ENCODE assay signal across 9 cellular contexts in genomic region chr1:1308756-1309524, GRCh38. TPM values are rescaled to one million over a fixed set of nuclear protein-coding genes. Genes with fewer than 3 reads are reported as not detected.
DNase-seq lines count a peak whose midpoint lies in the region; ATAC-seq and TF ChIP-seq lines count a peak whose summit lies in the region.
"Had no signal": no experiment of that assay in that cellular context is flagged by ENCODE, and none has a peak within 500 bp of the region (broad histone marks: within the 10 kb centered on the region; RNA-seq: fewer than 3 reads in every experiment).

No MANE protein-coding gene starts in this region.

- peaks cover 16 to 34% of the 10 kb centered on the region in 2 donors for H3K36me3 Mint-ChIP-seq in CD14-positive monocyte

- H3K27ac ChIP-seq in OCI-LY7 (ENCODE audit: low read depth, low read length, poor library complexity, severe bottlenecking) (peak overlapping the region; percentile 64), colonic mucosa (peak overlapping the region; percentile 88), mesodermal cell (ENCODE audit: low read depth, low read length, severe bottlenecking) (peak overlapping the region; percentile 74), aorta (ENCODE audit: low read depth in 1 of 2, low read length in 2 of 2) (peak overlapping the region in 1 of 2 donors; percentile 49)

- BruUV-seq in OCI-LY7 (replicated peaks; lab: Mats Ljungman, UMichigan): TSS peak; percentile 76

- POLR2A ChIA-PET in OCI-LY7 (lab: Charles Lee): no interaction called here

- peaks cover 35% of the 10 kb centered on the region for H3K4me1 ChIP-seq in OCI-LY7 (ENCODE audit: insufficient read depth, low read length, poor library complexity, severe bottlenecking)
- peaks cover 30% of the 10 kb centered on the region for H3K4me1 ChIP-seq in colonic mucosa
- peaks cover 30% of the 10 kb centered on the region for H3K4me1 ChIP-seq in mesodermal cell (ENCODE audit: control insufficient read depth, insufficient read depth, low read length, poor library complexity, severe bottlenecking)
- H3K4me1 ChIP-seq in aorta (ENCODE audit: control insufficient read depth in 1 of 2, insufficient read depth in 2 of 2, low read length in 2 of 2): no peaks in the 10 kb centered on the region

- CTCF ChIA-PET in OCI-LY7 (lab: Charles Lee; ENCODE audit: unreplicated experiment): no interaction called here

- peak overlapping the region; percentile 80 to 89 for H3K4me3 Mint-ChIP-seq in CD14-positive monocyte

- peak overlapping the region; percentile 77 to 97 for H3K9ac ChIP-seq in colonic mucosa (ENCODE audit: low read depth in 2 of 2, low read length in 2 of 2)

- H4K20me1 ChIP-seq in OCI-LY7 (ENCODE audit: insufficient read depth, low read length): peaks cover 5% of the 10 kb centered on the region; the same call in 1 of the 2 replicates

- peaks cover 33% of the 10 kb centered on the region for H3K4me1 Mint-ChIP-seq in CD14-positive monocyte

- H3K4me3 ChIP-seq in OCI-LY7 (ENCODE audit: low read depth, low read length, poor library complexity, severe bottlenecking): peak overlapping the region; percentile 90
- H3K4me3 ChIP-seq in colonic mucosa: peak overlapping the region; percentile 80
- peak overlapping the region; percentile 79 for H3K4me3 ChIP-seq in mesodermal cell (ENCODE audit: extremely low read depth, insufficient read depth, low read length, poor library complexity, severe bottlenecking)
- peak overlapping the region; percentile 51 to 55 for H3K4me3 ChIP-seq in aorta (ENCODE audit: low read length in 2 of 2)

- ATAC-seq in aorta (ENCODE audit: low FRiP score): no peak

- TF ChIP-seq CTCF in CD14-positive monocyte (IDR thresholded peaks at IDR 0.05) (no peak), GM20000 (IDR thresholded peaks at IDR 0.05; ENCODE audit: extremely low read depth, missing control alignments) (no peak), OCI-LY7 (conservative IDR thresholded peaks at IDR 0.05; ENCODE audit: low read length) (no peak), colonic mucosa (IDR thresholded peaks at IDR 0.05) (no peak)

- no peaks in the 10 kb centered on the region for H3K9me3 ChIP-seq in OCI-LY7 (ENCODE audit: low read length)
- H3K9me3 ChIP-seq in colonic mucosa: no peaks in the 10 kb centered on the region
- H3K9me3 ChIP-seq in mesodermal cell (ENCODE audit: control insufficient read depth, low read length): no peaks in the 10 kb centered on the region
- no peaks in the 10 kb centered on the region for H3K9me3 ChIP-seq in aorta (ENCODE audit: control insufficient read depth, low read length)

- peak overlapping the region; percentile 38; the same call in 1 of the 2 replicates for H2AFZ ChIP-seq in OCI-LY7 (ENCODE audit: low read length)

- intact Hi-C loops in CD14-positive monocyte (cut with micrococcal nuclease) (loop anchor here in 1 of 2 donors (5.0 kb wide), 2 partner anchors 68 to 473 kb away; partner anchors contain the start of gene AURKAIP1), OCI-LY7 (cut with micrococcal nuclease; ENCODE audit: unreplicated experiment) (loop anchor here (1.0 to 5.0 kb wide), 6 partner anchors 16 to 277 kb away; partner anchors contain the start of genes ATAD3B, B3GALT6, C1orf159 and CPTP), colonic mucosa (cut with DNase I) (no loop called here), aorta (cut with DNase I) (loop anchor here in 1 of 2 donors (1.0 kb wide), 1 partner anchor 66 kb away; the partner anchor contains the start of gene AURKAIP1)

- H3K36me3 ChIP-seq in OCI-LY7 (ENCODE audit: insufficient read depth, low read length) (peaks cover 44% of the 10 kb centered on the region), colonic mucosa (no peaks in the 10 kb centered on the region), mesodermal cell (ENCODE audit: control insufficient read depth, insufficient read depth, low read length) (peaks cover 29% of the 10 kb centered on the region), aorta (ENCODE audit: control insufficient read depth in 1 of 2, insufficient read depth in 2 of 2, low read length in 1 of 2) (no peaks in the 10 kb centered on the region)

- peak overlapping the region; percentile 89 for H3K4me2 ChIP-seq in OCI-LY7 (ENCODE audit: low read length)

- DNase-seq in CD14-positive monocyte (ENCODE audit: low spot score) (no peak), GM20000 (ENCODE audit: low spot score) (peak; percentile 67), OCI-LY7 (ENCODE audit: low spot score) (peak; percentile 47), colonic mucosa (peak; percentile 59), aorta (peak in 1 of 2 donors; percentile 66), GDM1 (lab: John Stamatoyannopoulos, UW) (no peak), dedifferentiated amniotic fluid mesenchymal stem cell (ENCODE audit: extremely low spot score) (no peak)

- H3K27me3 Mint-ChIP-seq in CD14-positive monocyte (ENCODE audit: low read depth in 3 of 3): peaks cover 0 to 4% (median 0%) of the 10 kb centered on the region in 3 donors

- WGBS in mesodermal cell (ENCODE audit: insufficient coverage in 2 of 2), 2 experiments: 2% methylated on average over 74 to 86 of the region's 91 CpGs
- WGBS in aorta, 2 donors: 3 to 6% methylated on average over 52 to 91 of the region's 91 CpGs

- no peaks in the 10 kb centered on the region for H3K9me2 ChIP-seq in OCI-LY7 (ENCODE audit: insufficient read depth, low read length)

- no peaks in the 10 kb centered on the region for H3K9me3 Mint-ChIP-seq in CD14-positive monocyte

- H3K27ac Mint-ChIP-seq in CD14-positive monocyte: peak overlapping the region in 6 of 7 donors; percentile 52 to 85 (median 80)

- no peaks in the 10 kb centered on the region for H3K27me3 ChIP-seq in colonic mucosa
- no peaks in the 10 kb centered on the region for H3K27me3 ChIP-seq in aorta (ENCODE audit: control insufficient read depth in 1 of 2, insufficient read depth in 2 of 2, low read length in 1 of 2)

- no peaks in the 10 kb centered on the region; the same call in 1 of the 2 replicates for H3K79me2 ChIP-seq in OCI-LY7 (ENCODE audit: insufficient read depth, low read depth, low read length)

RNA-seq across cellular contexts. Expression of gene PUSL1, which starts 0.5 kb away (rescaled TPM):
- polyA plus RNA-seq in CD14-positive monocyte (10 to 100 TPM; 13.8 to 14.8 TPM), aorta (10 to 100 TPM in 1 of 2 donors, 1 to 10 TPM in 1; 5.8 to 13.7 TPM)
- total RNA-seq in OCI-LY7 (2014; rRNA removed; shearing (Covaris generic)): 41.8 and 57.1 TPM in 2 replicates
- total RNA-seq in OCI-LY7 (2022) (31.3 and 32.2 TPM in 2 replicates), colonic mucosa (10 to 100 TPM; 14.3 to 35.8 TPM), aorta (10 to 100 TPM in 1 of 2 donors, 1 to 10 TPM in 1; 7.4 to 12.6 TPM)
- 16.9 TPM for polyA plus RNA-seq in mesodermal cell (2013, experiment 1 of 2)
- 15.2 TPM for polyA plus RNA-seq in mesodermal cell (2013, experiment 2 of 2)

RNA-seq across cellular contexts. Expression of gene ACAP3, which starts 1.2 kb away (rescaled TPM):
- polyA plus RNA-seq in CD14-positive monocyte (1 to 10 TPM; 3.5 to 4.0 TPM), aorta (10 to 100 TPM; 10.6 to 63.9 TPM)
- 26.3 and 26.8 TPM in 2 replicates for total RNA-seq in OCI-LY7 (2014; rRNA removed; shearing (Covaris generic))
- total RNA-seq in OCI-LY7 (2022) (47.6 and 47.7 TPM in 2 replicates), colonic mucosa (10 to 100 TPM; 34.1 to 68.1 TPM), aorta (10 to 100 TPM; 25.0 to 69.2 TPM)
- polyA plus RNA-seq in mesodermal cell (2013, experiment 1 of 2): 39.6 TPM
- 31.9 TPM for polyA plus RNA-seq in mesodermal cell (2013, experiment 2 of 2)

RNA-seq across cellular contexts. Expression of gene INTS11, which starts 15.5 kb away (rescaled TPM):
- polyA plus RNA-seq in CD14-positive monocyte: 10 to 100 TPM; 46.2 to 49.6 TPM
- 128 and 142 TPM in 2 replicates for total RNA-seq in OCI-LY7 (2014; rRNA removed; shearing (Covaris generic))
- total RNA-seq in OCI-LY7 (2022): 146 and 162 TPM in 2 replicates
- total RNA-seq in colonic mucosa: 100 to 1,000 TPM in 1 of 2 donors, 10 to 100 TPM in 1; 70.6 to 126 TPM
- 73.6 TPM for polyA plus RNA-seq in mesodermal cell (2013, experiment 1 of 2)
- 63.0 TPM for polyA plus RNA-seq in mesodermal cell (2013, experiment 2 of 2)
- 100 to 1,000 TPM; 114 to 121 TPM for total RNA-seq in aorta
- 100 to 1,000 TPM in 1 of 2 donors, 10 to 100 TPM in 1; 48.0 to 995 TPM for polyA plus RNA-seq in aorta

RNA-seq across cellular contexts. Expression of gene CPTP, which starts 15.7 kb away (rescaled TPM):
- 1 to 10 TPM; 7.4 to 7.7 TPM for polyA plus RNA-seq in CD14-positive monocyte
- 16.6 and 18.5 TPM in 2 replicates for total RNA-seq in OCI-LY7 (2014; rRNA removed; shearing (Covaris generic))
- total RNA-seq in OCI-LY7 (2022): 20.3 and 20.6 TPM in 2 replicates
- total RNA-seq in colonic mucosa: 10 to 100 TPM; 45.4 to 60.2 TPM
- polyA plus RNA-seq in mesodermal cell (2013, experiment 1 of 2): 15.0 TPM
- polyA plus RNA-seq in mesodermal cell (2013, experiment 2 of 2): 11.1 TPM
- 10 to 100 TPM; 13.9 to 16.4 TPM for total RNA-seq in aorta
- polyA plus RNA-seq in aorta: 10 to 100 TPM; 12.9 to 14.9 TPM

RNA-seq across cellular contexts. Expression of gene TAS1R3, which starts 22.1 kb away (rescaled TPM):
- polyA plus RNA-seq in CD14-positive monocyte (not detected), aorta (under 1 TPM; 0.25 to 0.31 TPM)
- 0.41 and 1.1 TPM in 2 replicates for total RNA-seq in OCI-LY7 (2014; rRNA removed; shearing (Covaris generic))
- total RNA-seq in OCI-LY7 (2022) (0.99 and 1.2 TPM in 2 replicates), colonic mucosa (under 1 TPM; 0.24 to 0.57 TPM), aorta (under 1 TPM; 0.24 to 0.36 TPM)
- polyA plus RNA-seq in mesodermal cell (2013, experiment 1 of 2): 0.11 TPM
- 0.10 TPM for polyA plus RNA-seq in mesodermal cell (2013, experiment 2 of 2)
- total RNA-seq: M059J had no signal

Comparison
In these comparisons a context has a peak if more than half of its experiments do, and no peak if none do; other contexts are left out.
1. DNase-seq: peak in GM20000 (single experiment), OCI-LY7 (single experiment) and colonic mucosa (single experiment); none in CD14-positive monocyte (single experiment), GDM1 (single experiment) and dedifferentiated amniotic fluid mesenchymal stem cell (single experiment).
2. Peak in every context shown above with its lines, with median percentiles within 50 percentile points of each other: H3K4me3 ChIP-seq.